Comparison of ENCODE assay signal across 16 cellular contexts in genomic region chr2:112701092-112701491, GRCh38. TPM values are rescaled to one million over a fixed set of nuclear protein-coding genes. Genes with fewer than 3 reads are reported as not detected.
DNase-seq lines count a peak whose midpoint lies in the region; ATAC-seq and TF ChIP-seq lines count a peak whose summit lies in the region.
"Had no signal": no experiment of that assay in that cellular context is flagged by ENCODE, and none has a peak within 500 bp of the region (broad histone marks: within the 10 kb centered on the region; RNA-seq: fewer than 3 reads in every experiment).

No MANE protein-coding gene starts in this region.

- peak; percentile 37 for DNase-seq in DMS 273 (lab: John Stamatoyannopoulos, UW; ENCODE audit: unreplicated experiment)
- no peak for DNase-seq in DMS 273 treated with DMSO at 0.1 percent for 48 hours (lab: John Stamatoyannopoulos, UW)
- DNase-seq in NOMO-1 treated with dmso at 0.1 percent for 144 hours (lab: John Stamatoyannopoulos, UW; ENCODE audit: unreplicated experiment) = peak; percentile 38
- no peak for DNase-seq in right cardiac atrium
- DNase-seq in stimulated activated CD8-positive, alpha-beta memory T cell treated with anti-CD3 and anti-CD28 coated beads, Interleukin-4, amount 100 ng/mL, for 48 hours = peak; percentile 15
- no peak for DNase-seq in stimulated activated effector memory CD8-positive, alpha-beta T cell treated with anti-CD3 and anti-CD28 coated beads, Interleukin-12 subunit alpha, Interleukin-12 subunit beta, amount 100 ng/mL, for 72 hours (ENCODE audit: low spot score in 2 of 2)
- DNase-seq in OCI-LY7 (ENCODE audit: low spot score) = no peak
- DNase-seq: activated T-cell treated with anti-CD3 and anti-CD28 coated beads for 4 hours, Caco-2, dermis blood vessel endothelial cell, NCI-H1694, NCI-H69 had no signal

- BruUV-seq in OCI-LY7 (replicated peaks; lab: Mats Ljungman, UMichigan) = no TSS peak

- no peaks in the 10 kb centered on the region for H3K79me2 ChIP-seq in OCI-LY7 (ENCODE audit: insufficient read depth, low read depth, low read length)

- no peaks in the 10 kb centered on the region for H3K9me3 ChIP-seq in right cardiac atrium (ENCODE audit: control insufficient read depth, low read length)
- no peaks in the 10 kb centered on the region for H3K9me3 ChIP-seq in OCI-LY7 (ENCODE audit: low read length)
- H3K9me3 ChIP-seq: Caco-2, SJSA1 had no signal

- WGBS in right cardiac atrium = 70% methylated on average over 9 of the region's 9 CpGs

- peaks cover 17% of the 10 kb centered on the region for H3K4me1 Mint-ChIP-seq in stimulated activated effector memory CD8-positive, alpha-beta T cell treated with anti-CD3 and anti-CD28 coated beads, Interleukin-12 subunit alpha, Interleukin-12 subunit beta, amount 100 ng/mL, for 72 hours

- H3K9me2 ChIP-seq in OCI-LY7 (ENCODE audit: insufficient read depth, low read length) = no peaks in the 10 kb centered on the region

- no peaks in the 10 kb centered on the region for H3K9me3 Mint-ChIP-seq in stimulated activated effector memory CD8-positive, alpha-beta T cell treated with anti-CD3 and anti-CD28 coated beads, Interleukin-12 subunit alpha, Interleukin-12 subunit beta, amount 100 ng/mL, for 72 hours

- no peak overlapping the region for H2AFZ ChIP-seq in OCI-LY7 (ENCODE audit: low read length)

- no peaks in the 10 kb centered on the region for H4K20me1 ChIP-seq in OCI-LY7 (ENCODE audit: insufficient read depth, low read length)

- H3K27ac ChIP-seq in right cardiac atrium (ENCODE audit: low read length) = no peak overlapping the region
- H3K27ac ChIP-seq in OCI-LY7 (ENCODE audit: low read depth, low read length, poor library complexity, severe bottlenecking) = no peak overlapping the region
- H3K27ac ChIP-seq: 22Rv1, SJSA1 had no signal

- TF ChIP-seq CTCF in OCI-LY7 (conservative IDR thresholded peaks at IDR 0.05; ENCODE audit: low read length) = no peak

- H3K4me3 ChIP-seq in right cardiac atrium (ENCODE audit: low read length) (no peak overlapping the region), OCI-LY7 (ENCODE audit: low read depth, low read length, poor library complexity, severe bottlenecking) (no peak overlapping the region)
- H3K4me3 ChIP-seq: SJSA1 had no signal

- H3K36me3 Mint-ChIP-seq in stimulated activated effector memory CD8-positive, alpha-beta T cell treated with anti-CD3 and anti-CD28 coated beads, Interleukin-12 subunit alpha, Interleukin-12 subunit beta, amount 100 ng/mL, for 72 hours = no peaks in the 10 kb centered on the region

- no peaks in the 10 kb centered on the region for H3K27me3 ChIP-seq in right cardiac atrium (ENCODE audit: control insufficient read depth, insufficient read depth)
- H3K27me3 ChIP-seq: SJSA1 had no signal

- intact Hi-C loops in right cardiac atrium (cut with DNase I) = no loop called here
- intact Hi-C loops in OCI-LY7 (cut with micrococcal nuclease; ENCODE audit: unreplicated experiment) = no loop called here

- no peaks in the 10 kb centered on the region for H3K36me3 ChIP-seq in OCI-LY7 (ENCODE audit: insufficient read depth, low read length)
- H3K36me3 ChIP-seq: SJSA1 had no signal

- H3K27ac Mint-ChIP-seq in stimulated activated effector memory CD8-positive, alpha-beta T cell treated with anti-CD3 and anti-CD28 coated beads, Interleukin-12 subunit alpha, Interleukin-12 subunit beta, amount 100 ng/mL, for 72 hours = no peak overlapping the region

- no peak overlapping the region for H3K4me3 Mint-ChIP-seq in stimulated activated effector memory CD8-positive, alpha-beta T cell treated with anti-CD3 and anti-CD28 coated beads, Interleukin-12 subunit alpha, Interleukin-12 subunit beta, amount 100 ng/mL, for 72 hours

- no peak overlapping the region for H3K4me2 ChIP-seq in OCI-LY7 (ENCODE audit: low read length)

- H3K4me1 ChIP-seq in right cardiac atrium (ENCODE audit: control insufficient read depth, insufficient read depth, low read length) (no peaks in the 10 kb centered on the region), OCI-LY7 (ENCODE audit: insufficient read depth, low read length, poor library complexity, severe bottlenecking) (no peaks in the 10 kb centered on the region)
- H3K4me1 ChIP-seq: SJSA1 had no signal

- ATAC-seq in right cardiac atrium = peak; percentile 45 to 54
- no peak for ATAC-seq in stimulated activated effector memory CD8-positive, alpha-beta T cell treated with anti-CD3 and anti-CD28 coated beads, Interleukin-12 subunit alpha, Interleukin-12 subunit beta, amount 100 ng/mL, for 72 hours
- no peak for ATAC-seq in GM18867 (IDR thresholded peaks at IDR 0.05; ENCODE audit: unreplicated experiment)

- POLR2A ChIA-PET in OCI-LY7 (lab: Charles Lee) = interaction anchor here (3.0 kb wide), 1 partner anchor 16 kb away, joined by 15 read pairs; no protein-coding TSS in a partner anchor

- CTCF ChIA-PET in OCI-LY7 (lab: Charles Lee; ENCODE audit: unreplicated experiment) = no interaction called here

RNA-seq across cellular contexts. Expression of gene NT5DC4, which starts 19.7 kb away (rescaled TPM):
- not detected for total RNA-seq in right cardiac atrium
- not detected for polyA plus RNA-seq in right cardiac atrium
- total RNA-seq in OCI-LY7 (2014; rRNA removed; shearing (Covaris generic)) = not detected in 2 replicates
- total RNA-seq in OCI-LY7 (2022) = not detected in 2 replicates
- total RNA-seq: dermis blood vessel endothelial cell, SJSA1, subcutaneous adipose tissue had no signal

RNA-seq across cellular contexts. Expression of gene SLC20A1, which starts 55.4 kb away (rescaled TPM):
- 10 to 100 TPM; 14.2 to 24.2 (median 15.6) TPM for total RNA-seq in right cardiac atrium
- 8.6 TPM for polyA plus RNA-seq in right cardiac atrium
- 59.7 and 64.8 TPM in 2 replicates for total RNA-seq in OCI-LY7 (2014; rRNA removed; shearing (Covaris generic))
- 86.1 and 89.5 TPM in 2 replicates for total RNA-seq in OCI-LY7 (2022)

Comparison
In these comparisons a context has a peak if more than half of its experiments do, and no peak if none do; other contexts are left out.
1. DNase-seq: peak in DMS 273 (single experiment), NOMO-1 treated with dmso at 0.1 percent for 144 hours (single experiment) and stimulated activated CD8-positive, alpha-beta memory T cell treated with anti-CD3 and anti-CD28 coated beads, Interleukin-4, amount 100 ng/mL, for 48 hours (single experiment); none in DMS 273 treated with DMSO at 0.1 percent for 48 hours (single experiment), right cardiac atrium (0 of 3), stimulated activated effector memory CD8-positive, alpha-beta T cell treated with anti-CD3 and anti-CD28 coated beads, Interleukin-12 subunit alpha, Interleukin-12 subunit beta, amount 100 ng/mL, for 72 hours (0 of 2) and OCI-LY7 (single experiment).
2. ATAC-seq: peak in right cardiac atrium (2 of 2); none in stimulated activated effector memory CD8-positive, alpha-beta T cell treated with anti-CD3 and anti-CD28 coated beads, Interleukin-12 subunit alpha, Interleukin-12 subunit beta, amount 100 ng/mL, for 72 hours (single experiment) and GM18867 (single experiment).